Comparison of ENCODE assay signal across 28 cellular contexts in genomic region chr12:52942914-52943207, GRCh38. TPM values are rescaled to one million over a fixed set of nuclear protein-coding genes. Genes with fewer than 3 reads are reported as not detected.
A peak's percentile ranks its signal among the peaks of the same experiment; 100 is the strongest.
DNase-seq lines count a peak whose midpoint lies in the region; ATAC-seq and TF ChIP-seq lines count a peak whose summit lies in the region.
"Had no signal": no experiment of that assay in that cellular context is flagged by ENCODE, and none has a peak within 500 bp of the region (broad histone marks: within the 10 kb centered on the region; RNA-seq: fewer than 3 reads in every experiment).

No MANE protein-coding gene starts in this region.

- no peak overlapping the region for H3K4me3 Mint-ChIP-seq in neural progenitor cell
- H3K4me3 Mint-ChIP-seq: activated T-cell treated with anti-CD3 and anti-CD28 coated beads, Interleukin-2, amount 50 U/mL, for 24 hours; T-helper 1 cell treated with Interleukin-12 subunit alpha and Interleukin-12 subunit beta and Interleukin-4 antibody, amounts not matched to agents 30 μg/mL and 1 μg/mL, for 36 hours had no signal

- BruUV-seq in Panc1 (replicated peaks; lab: Mats Ljungman, UMichigan): no TSS peak

- H3F3A ChIP-seq in neural progenitor cell (ENCODE audit: low read depth): peaks cover 33% of the 10 kb centered on the region

- ATAC-seq in Panc1: no peak
- ATAC-seq: GM12878, left lung had no signal

- H3K36me3 Mint-ChIP-seq in neural progenitor cell: no peaks in the 10 kb centered on the region

- peaks cover 4% of the 10 kb centered on the region for H3K27me3 Mint-ChIP-seq in neural progenitor cell (ENCODE audit: insufficient read depth, low read depth)

- CTCF ChIA-PET in Panc1 (lab: Charles Lee): no interaction called here

- peak overlapping the region; percentile 41 for H2AFZ ChIP-seq in neural progenitor cell (replicated peaks)

- intact Hi-C loops in Panc1 (cut with micrococcal nuclease; ENCODE audit: unreplicated experiment): no loop called here
- intact Hi-C loops in cardiac septum (cut with DNase I): no loop called here

- no peaks in the 10 kb centered on the region for H3K36me3 ChIP-seq in Panc1 (ENCODE audit: control insufficient read depth, insufficient read depth, low read length)
- H3K36me3 ChIP-seq in neural progenitor cell: no peaks in the 10 kb centered on the region
- H3K36me3 ChIP-seq: ascending aorta; BLaER1 treated with 17β-estradiol and CSF1 and Interleukin-3, amounts not matched to agents 10 nM and 100 nM; left lung; neutrophil; uterus had no signal

- peaks cover 34% of the 10 kb centered on the region for H3K4me1 Mint-ChIP-seq in neural progenitor cell

- no peaks in the 10 kb centered on the region for H4K20me1 ChIP-seq in neural progenitor cell (ENCODE audit: low read depth)
- H4K20me1 ChIP-seq: BLaER1 treated with 17β-estradiol and CSF1 and Interleukin-3, amounts not matched to agents 10 nM and 100 nM had no signal

- DNase-seq in NCI-H1417 (lab: John Stamatoyannopoulos, UW) (peak in 2 of 3 experiments; percentile 27 to 56), NCI-H1417 treated with DMSO at 0.1 percent for 48 hours (lab: John Stamatoyannopoulos, UW) (no peak), NCI-H187 (lab: John Stamatoyannopoulos, UW) (peak; percentile 41 to 43), Panc1 (ENCODE audit: low read depth, low spot score) (no peak), neural progenitor cell (ENCODE audit: low spot score) (peak; percentile 60), NCI-H524 treated with DMSO at 0.1 percent for 48 hours (lab: John Stamatoyannopoulos, UW) (no peak), OCI-M1 (lab: John Stamatoyannopoulos, UW) (no peak), cardiac septum (ENCODE audit: low spot score) (no peak)
- DNase-seq: 8988T; activated CD4-positive, alpha-beta T cell treated with anti-CD3 and anti-CD28 coated beads, Interleukin-2, amount 50 U/mL, for 48 hours; activated naive CD4-positive, alpha-beta T cell treated with anti-CD3 and anti-CD28 coated beads, Interleukin-2, amount 50 U/mL, for 16 hours; activated T-cell treated with anti-CD3 and anti-CD28 coated beads, Interleukin-2, amount 50 U/mL, for 24 hours; GF-D8; glutamatergic neuron; left lung; NCI-H1048; NCI-H526 treated with DMSO at 0.1 percent for 48 hours; SIG-M5; small intestine; stimulated activated CD4-positive, alpha-beta T cell treated with anti-CD3 and anti-CD28 coated beads, Interleukin-2, amount 100 ng/mL, for 48 hours; uterus had no signal

- in situ Hi-C loops in Panc1 (cut with HindIII; ENCODE audit: low pct_unique_long_range_greater_than_20kb, low sequenced_read_pairs): no loop called here

- TF ChIP-seq CTCF in Panc1 (IDR thresholded peaks at IDR 0.05) (no peak), neural progenitor cell (IDR thresholded peaks at IDR 0.05) (no peak)

- no peaks in the 10 kb centered on the region for H3K79me2 ChIP-seq in neural progenitor cell (ENCODE audit: low read depth)

- H3K27ac Mint-ChIP-seq in neural progenitor cell: peak overlapping the region; percentile 9
- H3K27ac Mint-ChIP-seq: activated T-cell treated with anti-CD3 and anti-CD28 coated beads, Interleukin-2, amount 50 U/mL, for 24 hours; T-helper 1 cell treated with Interleukin-12 subunit alpha and Interleukin-12 subunit beta and Interleukin-4 antibody, amounts not matched to agents 30 μg/mL and 1 μg/mL, for 36 hours had no signal

- H3K4me2 ChIP-seq in neural progenitor cell: peak overlapping the region; percentile 54
- H3K4me2 ChIP-seq: BLaER1 treated with 17β-estradiol and CSF1 and Interleukin-3, amounts not matched to agents 10 nM and 100 nM had no signal

- POLR2A ChIA-PET in Panc1 (lab: Charles Lee): no interaction called here

- H3K27ac ChIP-seq in Panc1 (ENCODE audit: low read length): peak overlapping the region; percentile 98
- peak overlapping the region; percentile 51 for H3K27ac ChIP-seq in neural progenitor cell
- H3K27ac ChIP-seq: ascending aorta; BLaER1 treated with 17β-estradiol and CSF1 and Interleukin-3, amounts not matched to agents 10 nM and 100 nM; left lung; neutrophil; uterus; VCaP had no signal

- H3K9me3 ChIP-seq in Panc1 (ENCODE audit: control insufficient read depth, insufficient read depth, low read depth, low read length) (no peaks in the 10 kb centered on the region), neural progenitor cell (ENCODE audit: low read depth) (no peaks in the 10 kb centered on the region)
- H3K9me3 ChIP-seq: ascending aorta, left lung, neutrophil, uterus had no signal

- H3K9ac ChIP-seq in neural progenitor cell: no peak overlapping the region
- H3K9ac ChIP-seq: BLaER1 treated with 17β-estradiol and CSF1 and Interleukin-3, amounts not matched to agents 10 nM and 100 nM had no signal

- peaks cover 50% of the 10 kb centered on the region for H3K4me1 ChIP-seq in Panc1 (ENCODE audit: control insufficient read depth, insufficient read depth, low read length)
- peaks cover 46% of the 10 kb centered on the region for H3K4me1 ChIP-seq in neural progenitor cell
- H3K4me1 ChIP-seq: ascending aorta; BLaER1 treated with 17β-estradiol and CSF1 and Interleukin-3, amounts not matched to agents 10 nM and 100 nM; uterus had no signal

- H3K9me3 Mint-ChIP-seq in neural progenitor cell: no peaks in the 10 kb centered on the region
- H3K9me3 Mint-ChIP-seq: T-helper 1 cell treated with Interleukin-12 subunit alpha and Interleukin-12 subunit beta and Interleukin-4 antibody, amounts not matched to agents 30 μg/mL and 1 μg/mL, for 36 hours had no signal

- H3K4me3 ChIP-seq in Panc1 (ENCODE audit: low read depth in 2 of 2, low read length in 2 of 2) (no peak overlapping the region), neural progenitor cell (no peak overlapping the region)
- H3K4me3 ChIP-seq: ascending aorta; BLaER1 treated with 17β-estradiol and CSF1 and Interleukin-3, amounts not matched to agents 10 nM and 100 nM; GM12878; left lung; uterus had no signal

- H3K27me3 ChIP-seq in Panc1 (ENCODE audit: control insufficient read depth, insufficient read depth, low read length): no peaks in the 10 kb centered on the region
- H3K27me3 ChIP-seq in neural progenitor cell: no peaks in the 10 kb centered on the region
- H3K27me3 ChIP-seq: ascending aorta; BLaER1 treated with 17β-estradiol and CSF1 and Interleukin-3, amounts not matched to agents 10 nM and 100 nM; uterus had no signal

RNA-seq across cellular contexts. Expression of gene KRT18, which starts 6.1 kb away (rescaled TPM):
- total RNA-seq in Panc1 (2021; ENCODE audit: unreplicated experiment): 4,079 TPM
- polyA plus RNA-seq in Panc1 (2012; ENCODE audit: insufficient read length): 4,352 TPM
- total RNA-seq in neural progenitor cell (ENCODE audit: low replicate concordance): 69.3 and 100 TPM in 2 replicates
- 10.7 TPM for total RNA-seq in cardiac septum
- total RNA-seq: OCI-LY7 had no signal

RNA-seq across cellular contexts. Expression of gene KRT8, which starts 38.0 kb away (rescaled TPM):
- total RNA-seq in Panc1 (2021; ENCODE audit: unreplicated experiment) (6,125 TPM), neural progenitor cell (ENCODE audit: low replicate concordance) (168 and 184 TPM in 2 replicates), cardiac septum (82.2 TPM)
- 7,157 TPM for polyA plus RNA-seq in Panc1 (2012; ENCODE audit: insufficient read length)

Comparison
In these comparisons a context has a peak if more than half of its experiments do, and no peak if none do; other contexts are left out.
1. DNase-seq: peak in NCI-H1417 (2 of 3), NCI-H187 (2 of 2) and neural progenitor cell (single experiment); none in NCI-H1417 treated with DMSO at 0.1 percent for 48 hours (single experiment), Panc1 (single experiment), NCI-H524 treated with DMSO at 0.1 percent for 48 hours (single experiment), OCI-M1 (single experiment) and cardiac septum (single experiment).
2. RNA of gene KRT18, which starts 6.1 kb away (total RNA-seq): 4,079 TPM in Panc1 (single experiment); 69.3 to 100 TPM in neural progenitor cell and 10.7 TPM in cardiac septum (single experiment); every median in the first group is over 10 times any median in the second.
3. RNA of gene KRT8, which starts 38.0 kb away (total RNA-seq): 6,125 TPM in Panc1 (single experiment); 168 to 184 TPM in neural progenitor cell and 82.2 TPM in cardiac septum (single experiment); every median in the first group is over 10 times any median in the second.